1 cellular context compared by ENCODE assay signal in the genomic region with DNA sequence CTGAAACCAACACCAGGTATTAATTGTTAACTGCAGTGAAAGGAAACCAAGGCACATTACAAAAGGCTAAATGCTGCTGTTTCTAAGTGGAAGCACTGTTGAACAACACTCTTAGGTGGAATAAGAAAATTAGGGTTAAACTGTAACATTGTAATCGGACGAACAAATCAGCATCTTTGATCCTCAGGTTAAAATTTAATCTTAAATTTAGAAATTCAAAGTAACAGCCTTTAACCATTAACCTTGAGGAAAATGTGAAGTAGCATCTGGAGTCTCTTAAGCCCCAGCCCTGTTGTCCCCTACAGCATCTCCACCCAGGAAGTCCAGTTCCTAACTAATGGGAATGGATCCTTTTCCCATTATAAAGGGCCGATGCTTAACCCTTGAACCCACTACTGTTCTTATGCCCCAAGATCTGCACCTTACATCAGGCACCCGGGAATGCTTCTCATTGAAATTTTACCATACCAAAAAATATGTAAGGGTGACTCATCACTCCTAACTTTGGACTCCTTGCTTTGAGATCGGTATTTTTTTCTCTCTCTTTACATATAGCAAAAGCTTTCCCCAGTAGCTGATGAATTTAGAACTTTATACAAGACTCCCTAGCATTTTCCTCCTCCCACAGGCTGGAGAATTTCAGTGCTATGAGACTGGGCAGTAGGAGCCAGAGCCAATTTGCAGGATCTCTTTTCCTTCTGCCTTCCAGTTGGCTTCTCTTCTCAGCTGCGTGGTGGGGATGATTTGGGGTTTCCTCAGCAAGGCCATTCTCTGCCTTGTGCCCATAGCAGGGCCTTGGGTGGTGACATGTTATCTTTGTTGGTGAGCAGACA.
TF ChIP-seq lines count a peak whose summit lies in the region.

No MANE protein-coding gene starts in this region.

TF ChIP-seq in HepG2, 621 proteins besides CTCF, POLR2A, EP300 and RAD21 (continued from another document and continues in another):
- TF ChIP-seq RERE (CRISPR knock-in tag; IDR thresholded peaks at IDR 0.05; ENCODE audit: low read depth) (0 out of 2 replicates have a peak, but pooled peaks have one; percentile 18), PRDM15 (CRISPR knock-in tag; IDR thresholded peaks at IDR 0.05) (0 out of 2 replicates have a peak, but pooled peaks have one; percentile 56), ERF (CRISPR knock-in tag; IDR thresholded peaks at IDR 0.05) (no peak), ZNF607 (CRISPR knock-in tag; IDR thresholded peaks at IDR 0.05; ENCODE audit: borderline replicate concordance) (no peak), RFX5 (IDR thresholded peaks at IDR 0.05; ENCODE audit: low read depth, low read length) (no peak), MZF1 (CRISPR knock-in tag; IDR thresholded peaks at IDR 0.05; ENCODE audit: borderline replicate concordance) (no peak), ATRX (CRISPR knock-in tag; IDR thresholded peaks at IDR 0.05; ENCODE audit: borderline replicate concordance) (no peak), REST (IDR thresholded peaks at IDR 0.05; ENCODE audit: borderline replicate concordance in 1 of 2, low read depth in 1 of 2, low read length in 2 of 2) (no peak), ZNF768 (CRISPR knock-in tag; IDR thresholded peaks at IDR 0.05) (no peak), ZNF18 (CRISPR knock-in tag; IDR thresholded peaks at IDR 0.05; ENCODE audit: insufficient replicate concordance) (no peak), CSRNP1 (CRISPR knock-in tag; IDR thresholded peaks at IDR 0.05) (no peak), ZNF503 (CRISPR knock-in tag; IDR thresholded peaks at IDR 0.05) (no peak), ZMYM4 (CRISPR knock-in tag; IDR thresholded peaks at IDR 0.05) (no peak), AKAP8 (CRISPR knock-in tag; IDR thresholded peaks at IDR 0.05) (no peak), HOMEZ (CRISPR knock-in tag; IDR thresholded peaks at IDR 0.05; ENCODE audit: low read depth) (peak; percentile 55; the same call in 1 of the 2 replicates), ZNF652 (CRISPR knock-in tag; IDR thresholded peaks at IDR 0.05; ENCODE audit: borderline replicate concordance, low read depth) (peak; percentile 68; the same call in 1 of the 2 replicates), ZNF749 (CRISPR knock-in tag; IDR thresholded peaks at IDR 0.05; ENCODE audit: borderline replicate concordance) (no peak), ZNF878 (CRISPR knock-in tag; IDR thresholded peaks at IDR 0.05) (no peak), SMAD1 (CRISPR knock-in tag; IDR thresholded peaks at IDR 0.05; ENCODE audit: borderline replicate concordance, low read depth) (no peak), KMT2A (CRISPR knock-in tag; IDR thresholded peaks at IDR 0.05) (no peak), ESRRA (CRISPR knock-in tag; IDR thresholded peaks at IDR 0.05; ENCODE audit: low read depth) (0 out of 2 replicates have a peak, but pooled peaks have one; percentile 29)
- TF ChIP-seq, protein P1, sequence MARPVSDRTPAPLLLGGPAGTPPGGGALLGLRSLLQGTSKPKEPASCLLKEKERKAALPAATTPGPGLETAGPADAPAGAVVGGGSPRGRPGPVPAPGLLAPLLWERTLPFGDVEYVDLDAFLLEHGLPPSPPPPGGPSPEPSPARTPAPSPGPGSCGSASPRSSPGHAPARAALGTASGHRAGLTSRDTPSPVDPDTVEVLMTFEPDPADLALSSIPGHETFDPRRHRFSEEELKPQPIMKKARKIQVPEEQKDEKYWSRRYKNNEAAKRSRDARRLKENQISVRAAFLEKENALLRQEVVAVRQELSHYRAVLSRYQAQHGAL (CRISPR knock-in tag; IDR thresholded peaks at IDR 0.05; ENCODE audit: not compliant biosample characterization), result no peak
- TF ChIP-seq, protein P2, sequence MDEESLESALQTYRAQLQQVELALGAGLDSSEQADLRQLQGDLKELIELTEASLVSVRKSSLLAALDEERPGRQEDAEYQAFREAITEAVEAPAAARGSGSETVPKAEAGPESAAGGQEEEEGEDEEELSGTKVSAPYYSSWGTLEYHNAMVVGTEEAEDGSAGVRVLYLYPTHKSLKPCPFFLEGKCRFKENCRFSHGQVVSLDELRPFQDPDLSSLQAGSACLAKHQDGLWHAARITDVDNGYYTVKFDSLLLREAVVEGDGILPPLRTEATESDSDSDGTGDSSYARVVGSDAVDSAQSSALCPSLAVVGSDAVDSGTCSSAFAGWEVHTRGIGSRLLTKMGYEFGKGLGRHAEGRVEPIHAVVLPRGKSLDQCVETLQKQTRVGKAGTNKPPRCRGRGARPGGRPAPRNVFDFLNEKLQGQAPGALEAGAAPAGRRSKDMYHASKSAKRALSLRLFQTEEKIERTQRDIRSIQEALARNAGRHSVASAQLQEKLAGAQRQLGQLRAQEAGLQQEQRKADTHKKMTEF (CRISPR knock-in tag; IDR thresholded peaks at IDR 0.05), result peak; percentile 27; the same call in 1 of the 2 replicates
